In the genomic region with DNA sequence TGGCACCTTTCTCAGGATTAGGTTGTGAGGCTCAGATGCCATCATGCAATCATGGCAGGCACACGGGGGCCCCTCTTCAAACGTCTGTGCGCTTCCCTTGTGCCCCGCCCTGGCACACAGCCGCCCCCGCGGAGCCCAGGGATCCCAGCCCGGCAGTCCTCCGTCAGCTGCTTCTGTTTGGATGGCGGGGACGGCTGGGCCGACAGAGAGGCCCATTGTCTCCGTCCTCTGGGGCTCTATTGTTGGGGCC, we compare ENCODE assay signal across 8 cellular contexts. TPM values are rescaled to one million over a fixed set of nuclear protein-coding genes. Genes with fewer than 3 reads are reported as not detected.
DNase-seq lines count a peak whose midpoint lies in the region; ATAC-seq and TF ChIP-seq lines count a peak whose summit lies in the region.

No MANE protein-coding gene starts in this region.

- H3K4me1 ChIP-seq in iPS-15b (ENCODE audit: control insufficient read depth, insufficient read depth, low read length) (no peaks in the 10 kb centered on the region), skeletal muscle satellite cell (ENCODE audit: control insufficient read depth, insufficient read depth, low read length) (peaks cover 14% of the 10 kb centered on the region)

- H3K9me3 ChIP-seq in iPS-15b (ENCODE audit: control insufficient read depth, insufficient read depth, low read length), result no peaks in the 10 kb centered on the region
- no peaks in the 10 kb centered on the region for H3K9me3 ChIP-seq in skeletal muscle satellite cell (replicated peaks; ENCODE audit: low read length)

- no peaks in the 10 kb centered on the region for H3K36me3 ChIP-seq in iPS-15b (ENCODE audit: control insufficient read depth, insufficient read depth, low read length)
- H3K36me3 ChIP-seq in skeletal muscle satellite cell (ENCODE audit: insufficient read depth, low read length), result no peaks in the 10 kb centered on the region

- H3K4me2 ChIP-seq in skeletal muscle satellite cell (ENCODE audit: low read length), result peak overlapping the region; percentile 90

- in situ Hi-C loops in astrocyte of the cerebellum (cut with HindIII; ENCODE audit: low sequenced_read_pairs), result no loop called here

- H3K27me3 ChIP-seq in iPS-15b (ENCODE audit: control insufficient read depth, insufficient read depth, low read length) (peaks cover 5% of the 10 kb centered on the region), skeletal muscle satellite cell (ENCODE audit: control insufficient read depth, insufficient read depth, low read length) (peaks cover 5% of the 10 kb centered on the region)

- no peak for ATAC-seq in GM19452 (IDR thresholded peaks at IDR 0.05; ENCODE audit: unreplicated experiment)

- TF ChIP-seq CTCF in astrocyte of the cerebellum (IDR thresholded peaks at IDR 0.05; ENCODE audit: low read depth, low read length, missing control alignments), result no peak

- peak; percentile 69 for DNase-seq in DMS 273 (lab: John Stamatoyannopoulos, UW; ENCODE audit: unreplicated experiment)
- DNase-seq in DMS 273 treated with DMSO at 0.1 percent for 48 hours (lab: John Stamatoyannopoulos, UW), result no peak
- peak; percentile 40 for DNase-seq in NCI-H69 (lab: John Stamatoyannopoulos, UW)
- DNase-seq in astrocyte of the cerebellum (ENCODE audit: low read depth), result no peak
- no peak for DNase-seq in NCI-H187 treated with DMSO at 0.1 percent for 48 hours (lab: John Stamatoyannopoulos, UW)

- H3K4me3 ChIP-seq in astrocyte of the cerebellum (ENCODE audit: low read depth, low read length) (peak overlapping the region; percentile 60), iPS-15b (ENCODE audit: low read depth, low read length) (peak overlapping the region; percentile 80), skeletal muscle satellite cell (ENCODE audit: low read length) (peak overlapping the region; percentile 92)

- H3K9ac ChIP-seq in iPS-15b (ENCODE audit: low read depth, low read length), result peak overlapping the region; percentile 70
- peak overlapping the region; percentile 91 for H3K9ac ChIP-seq in skeletal muscle satellite cell (ENCODE audit: low read depth, low read length)

RNA-seq across cellular contexts. Expression of gene HDAC11, which starts 0.8 kb away (rescaled TPM):
- total RNA-seq in skeletal muscle satellite cell (2012; rRNA removed), result 2.2 and 4.6 TPM in 2 replicates

RNA-seq across cellular contexts. Expression of gene NUP210, which starts 59.1 kb away (rescaled TPM):
- not detected in 2 replicates for total RNA-seq in skeletal muscle satellite cell (2012; rRNA removed)

Comparison
In these comparisons a context has a peak if more than half of its experiments do, and no peak if none do; other contexts are left out.
1. DNase-seq: peak in DMS 273 (single experiment) and NCI-H69 (single experiment); none in DMS 273 treated with DMSO at 0.1 percent for 48 hours (single experiment), astrocyte of the cerebellum (single experiment) and NCI-H187 treated with DMSO at 0.1 percent for 48 hours (single experiment).
2. Peak in every context shown above with its lines, with median percentiles within 50 percentile points of each other: H3K4me3 ChIP-seq.